In the genomic region with DNA sequence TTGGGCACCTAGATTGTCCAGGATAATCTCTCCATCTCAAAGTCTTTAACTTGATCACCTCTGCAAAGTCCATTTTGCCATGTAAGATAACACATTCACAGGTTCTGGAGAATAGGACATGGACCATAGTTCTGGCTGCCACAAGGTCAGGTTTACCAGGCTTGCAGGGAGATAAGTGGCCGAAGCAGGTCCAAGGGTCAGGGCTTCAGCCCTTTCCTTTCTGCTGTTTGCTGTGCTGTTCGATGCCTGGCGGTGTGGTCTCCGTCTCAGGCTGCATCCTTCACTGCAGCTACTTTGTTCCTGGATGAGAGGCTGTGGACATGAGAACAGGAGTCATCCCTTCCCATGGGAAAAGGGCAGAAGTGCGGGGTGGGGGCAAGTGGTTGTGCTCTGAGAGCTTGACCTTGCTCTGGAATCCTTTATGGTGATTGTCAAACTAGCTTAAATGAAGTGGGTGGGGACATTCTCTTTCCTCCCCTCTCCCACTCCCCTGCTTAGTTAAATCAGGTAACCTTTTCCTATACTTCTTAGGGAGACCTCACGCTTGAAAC, we compare ENCODE assay signal across 16 cellular contexts.
DNase-seq lines count a peak whose midpoint lies in the region; ATAC-seq and TF ChIP-seq lines count a peak whose summit lies in the region.
"Had no signal": no experiment of that assay in that cellular context is flagged by ENCODE, and none has a peak within 500 bp of the region (broad histone marks: within the 10 kb centered on the region; RNA-seq: fewer than 3 reads in every experiment).

No MANE protein-coding gene starts in this region.

- H3K27me3 Mint-ChIP-seq in nephron progenitor cell (ENCODE audit: low read depth, poor library complexity) (no peaks in the 10 kb centered on the region), type B pancreatic cell (peaks cover 5% of the 10 kb centered on the region)

- H3K27ac Mint-ChIP-seq in nephron progenitor cell = peak overlapping the region; percentile 58
- no peak overlapping the region for H3K27ac Mint-ChIP-seq in type B pancreatic cell
- H3K27ac Mint-ChIP-seq: CD4-positive, CD25-positive, alpha-beta regulatory T cell had no signal

- H3K4me1 ChIP-seq in RWPE2 (ENCODE audit: insufficient read depth, poor library complexity, severe bottlenecking) (no peaks in the 10 kb centered on the region), mucosa of descending colon (ENCODE audit: low read depth) (peaks cover 9% of the 10 kb centered on the region)

- H3K36me3 ChIP-seq in RWPE2 (ENCODE audit: low read depth) (no peaks in the 10 kb centered on the region), mucosa of descending colon (ENCODE audit: low read depth) (no peaks in the 10 kb centered on the region)

- no peaks in the 10 kb centered on the region for H3K9me3 ChIP-seq in RWPE2 (ENCODE audit: severe bottlenecking)
- H3K9me3 ChIP-seq in mucosa of descending colon = no peaks in the 10 kb centered on the region

- no peaks in the 10 kb centered on the region for H3K9me3 Mint-ChIP-seq in nephron progenitor cell
- H3K9me3 Mint-ChIP-seq in type B pancreatic cell = peaks cover 12% of the 10 kb centered on the region
- H3K9me3 Mint-ChIP-seq: CD4-positive, CD25-positive, alpha-beta regulatory T cell had no signal

- DNase-seq in RWPE2 (ENCODE audit: low spot score) (peak; percentile 35), left lobe of liver (ENCODE audit: low spot score) (no peak), nephron progenitor cell (no peak), mucosa of descending colon (no peak), type B pancreatic cell (ENCODE audit: extremely low spot score, unreplicated experiment) (no peak), NOMO-1 treated with DMSO at 0.1 percent for 48 hours (lab: John Stamatoyannopoulos, UW; ENCODE audit: unreplicated experiment) (no peak), NCI-H128 (lab: John Stamatoyannopoulos, UW; ENCODE audit: unreplicated experiment) (no peak)
- DNase-seq: CD4-positive, CD25-positive, alpha-beta regulatory T cell; DMS79; HCEC 1CT; NCI-H1105; NCI-H2029 treated with DMSO at 0.1 percent for 48 hours; NCI-H2171; NCI-H524 treated with DMSO at 0.1 percent for 48 hours; Right ventricle myocardium superior had no signal

- no peak overlapping the region for H3K27ac ChIP-seq in RWPE2 (ENCODE audit: poor library complexity, severe bottlenecking)
- H3K27ac ChIP-seq: KMS-11 had no signal

- H3K4me1 Mint-ChIP-seq in nephron progenitor cell = peaks cover 35% of the 10 kb centered on the region
- peaks cover 37% of the 10 kb centered on the region for H3K4me1 Mint-ChIP-seq in type B pancreatic cell (ENCODE audit: unreplicated experiment)

- intact Hi-C loops in mucosa of descending colon (cut with DNase I, micrococcal nuclease) = no loop called here

- H3K4me3 ChIP-seq in RWPE2 (ENCODE audit: severe bottlenecking) (no peak overlapping the region), mucosa of descending colon (no peak overlapping the region)

- H3K4me3 Mint-ChIP-seq in nephron progenitor cell (no peak overlapping the region), type B pancreatic cell (no peak overlapping the region)
- H3K4me3 Mint-ChIP-seq: CD4-positive, CD25-positive, alpha-beta regulatory T cell had no signal

- H3K36me3 Mint-ChIP-seq in nephron progenitor cell (ENCODE audit: low read depth) (no peaks in the 10 kb centered on the region), type B pancreatic cell (peaks cover 15% of the 10 kb centered on the region)
- H3K36me3 Mint-ChIP-seq: CD4-positive, CD25-positive, alpha-beta regulatory T cell had no signal

- ATAC-seq in RWPE2 (ENCODE audit: low read depth) (no peak), left lobe of liver (peak; percentile 49), mucosa of descending colon (no peak)

- no peaks in the 10 kb centered on the region for H3K27me3 ChIP-seq in RWPE2 (ENCODE audit: insufficient read depth, poor library complexity, severe bottlenecking)

- TF ChIP-seq CTCF in RWPE2 (IDR thresholded peaks at IDR 0.05; ENCODE audit: poor library complexity, severe bottlenecking) (no peak), nephron progenitor cell (IDR thresholded peaks at IDR 0.05) (no peak), mucosa of descending colon (IDR thresholded peaks at IDR 0.05) (no peak), type B pancreatic cell (conservative IDR thresholded peaks at IDR 0.05) (no peak)
